ENCODE assay signal across 26 cellular contexts in the genomic region with DNA sequence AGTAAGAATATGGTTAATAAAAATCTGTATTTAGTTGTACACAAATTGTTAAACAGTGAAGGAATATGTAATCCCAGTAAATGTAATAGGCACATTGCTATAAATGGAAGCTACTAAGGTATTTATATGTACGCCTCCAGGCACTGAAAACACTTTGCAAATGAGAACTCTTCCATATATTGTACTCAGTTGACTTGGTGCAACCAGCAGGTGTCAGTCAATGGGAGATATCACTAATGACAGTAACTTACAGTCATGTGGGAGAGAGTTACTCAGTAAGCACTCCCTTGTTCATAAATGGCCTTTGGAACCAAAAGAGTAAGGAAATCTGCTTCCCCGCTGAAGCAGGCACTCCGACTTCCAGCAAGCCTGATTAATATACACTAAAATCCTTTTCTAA. TPM values are rescaled to one million over a fixed set of nuclear protein-coding genes. Genes with fewer than 3 reads are reported as not detected.
DNase-seq lines count a peak whose midpoint lies in the region; ATAC-seq and TF ChIP-seq lines count a peak whose summit lies in the region.
"Had no signal": no experiment of that assay in that cellular context is flagged by ENCODE, and none has a peak within 500 bp of the region (broad histone marks: within the 10 kb centered on the region; RNA-seq: fewer than 3 reads in every experiment).

No MANE protein-coding gene starts in this region.

- H3K27ac Mint-ChIP-seq in activated CD8-positive, alpha-beta T cell treated with anti-CD3 and anti-CD28 coated beads, Interleukin-2, amount 10 ng/mL, durations not matched to agents 7 days and 5 days = no peak overlapping the region
- H3K27ac Mint-ChIP-seq: activated CD4-positive, alpha-beta T cell treated with anti-CD3 and anti-CD28 coated beads for 36 hours; activated naive CD4-positive, alpha-beta T cell treated with anti-CD3 and anti-CD28 coated beads, Interleukin-2, amount 50 U/mL, for 24 hours; HFFc6; stimulated activated naive B cell treated with anti-CD40 and anti-IgM and Interleukin-4, amounts not matched to agents 10 μg/mL and 1 μg/mL and 100 μg/mL, for 72 hours had no signal

- H3K36me3 ChIP-seq in PC-3 (ENCODE audit: low read depth, low read length) (peaks cover 26% of the 10 kb centered on the region; the same call in 1 of the 2 replicates), mucosa of descending colon (ENCODE audit: low read depth) (no peaks in the 10 kb centered on the region), colonic mucosa (no peaks in the 10 kb centered on the region)

- H3K36me3 Mint-ChIP-seq in activated CD8-positive, alpha-beta T cell treated with anti-CD3 and anti-CD28 coated beads, Interleukin-2, amount 10 ng/mL, durations not matched to agents 7 days and 5 days (ENCODE audit: low read depth) = peaks cover 47% of the 10 kb centered on the region

- no peak for ATAC-seq in PC-3
- no peak for ATAC-seq in activated CD8-positive, alpha-beta T cell treated with anti-CD3 and anti-CD28 coated beads, Interleukin-2, amount 10 ng/mL, durations not matched to agents 7 days and 5 days
- no peak for ATAC-seq in mucosa of descending colon
- ATAC-seq: activated CD4-positive, alpha-beta T cell treated with anti-CD3 and anti-CD28 coated beads for 36 hours; stimulated activated naive B cell treated with anti-CD40 and anti-IgM and Interleukin-4, amounts not matched to agents 10 μg/mL and 1 μg/mL and 100 μg/mL, for 72 hours had no signal

- H3K9me3 ChIP-seq in PC-3 (ENCODE audit: low read length) = no peaks in the 10 kb centered on the region
- H3K9me3 ChIP-seq in mucosa of descending colon = no peaks in the 10 kb centered on the region
- no peaks in the 10 kb centered on the region for H3K9me3 ChIP-seq in colonic mucosa
- H3K9me3 ChIP-seq: neutrophil, testis, vagina had no signal

- H3F3A ChIP-seq in PC-3 (ENCODE audit: low read length, unreplicated experiment) = no peaks in the 10 kb centered on the region

- no peak for DNase-seq in GM13977 (ENCODE audit: low spot score)
- peak; percentile 7 for DNase-seq in PC-3
- no peak for DNase-seq in epithelial cell of proximal tubule (ENCODE audit: low read depth)
- no peak for DNase-seq in activated CD8-positive, alpha-beta T cell treated with anti-CD3 and anti-CD28 coated beads, Interleukin-2, amount 10 ng/mL, durations not matched to agents 7 days and 5 days
- DNase-seq in DMS79 treated with DMSO at 0.1 percent for 48 hours (lab: John Stamatoyannopoulos, UW) = no peak
- DNase-seq in mucosa of descending colon = no peak
- no peak for DNase-seq in colonic mucosa
- DNase-seq: activated CD4-positive, alpha-beta T cell treated with anti-CD3 and anti-CD28 coated beads for 36 hours; Calu3; foreskin melanocyte; HFFc6; hypothalamus; NCI-H1436 treated with DMSO at 0.1 percent for 48 hours; NCI-H2171 treated with DMSO at 0.1 percent for 48 hours; NCI-H524 treated with DMSO at 0.1 percent for 48 hours; Right ventricle myocardium superior; stimulated activated naive B cell treated with anti-CD40 and anti-IgM and Interleukin-4, amounts not matched to agents 10 μg/mL and 1 μg/mL and 100 μg/mL, for 72 hours; T-helper 1 cell; testis had no signal

- H3K27me3 ChIP-seq in PC-3 (ENCODE audit: low read length) = no peaks in the 10 kb centered on the region
- H3K27me3 ChIP-seq in colonic mucosa = no peaks in the 10 kb centered on the region
- H3K27me3 ChIP-seq: neutrophil, testis, vagina had no signal

- H3K4me3 Mint-ChIP-seq in activated CD8-positive, alpha-beta T cell treated with anti-CD3 and anti-CD28 coated beads, Interleukin-2, amount 10 ng/mL, durations not matched to agents 7 days and 5 days = no peak overlapping the region
- H3K4me3 Mint-ChIP-seq: activated CD4-positive, alpha-beta T cell treated with anti-CD3 and anti-CD28 coated beads for 36 hours; activated naive CD4-positive, alpha-beta T cell treated with anti-CD3 and anti-CD28 coated beads, Interleukin-2, amount 50 U/mL, for 24 hours; central memory CD8-positive, alpha-beta T cell; HFFc6; stimulated activated naive B cell treated with anti-CD40 and anti-IgM and Interleukin-4, amounts not matched to agents 10 μg/mL and 1 μg/mL and 100 μg/mL, for 72 hours had no signal

- peaks cover 24% of the 10 kb centered on the region for H3K4me1 Mint-ChIP-seq in activated CD8-positive, alpha-beta T cell treated with anti-CD3 and anti-CD28 coated beads, Interleukin-2, amount 10 ng/mL, durations not matched to agents 7 days and 5 days (ENCODE audit: low read depth)

- no peaks in the 10 kb centered on the region; the same call in 1 of the 2 replicates for H4K20me1 ChIP-seq in PC-3 (ENCODE audit: low read length)

- H3K79me2 ChIP-seq in PC-3 (ENCODE audit: low read length) = peaks cover 60% of the 10 kb centered on the region

- POLR2A ChIA-PET in PC-3 (lab: Charles Lee; ENCODE audit: unreplicated experiment) = interaction anchor here (0.6 kb wide), 1 partner anchor 67 kb away, joined by 3 read pairs; no protein-coding TSS in a partner anchor
- POLR2A ChIA-PET in activated CD8-positive, alpha-beta T cell treated with anti-CD3 and anti-CD28 coated beads, Interleukin-2, amount 10 ng/mL, durations not matched to agents 7 days and 5 days (lab: Charles Lee) = interaction anchor here (0.7 kb wide), 1 partner anchor 267 kb away, joined by 3 read pairs; no protein-coding TSS in a partner anchor

- H3K4me1 ChIP-seq in PC-3 (ENCODE audit: insufficient read depth, low read length) = peaks cover 17% of the 10 kb centered on the region
- H3K4me1 ChIP-seq in mucosa of descending colon (ENCODE audit: low read depth) = peaks cover 3% of the 10 kb centered on the region
- H3K4me1 ChIP-seq in colonic mucosa = no peaks in the 10 kb centered on the region

- no peak overlapping the region for H3K27ac ChIP-seq in 22Rv1
- no peak overlapping the region for H3K27ac ChIP-seq in PC-3 (ENCODE audit: low read length)
- H3K27ac ChIP-seq in colonic mucosa = no peak overlapping the region
- H3K27ac ChIP-seq: C4-2B, neutrophil, testis, vagina had no signal

- in situ Hi-C loops in GM13977 (cut with MboI; ENCODE audit: low pct_unique_long_range_greater_than_20kb, low sequenced_read_pairs, unreplicated experiment) = no loop called here

- no peaks in the 10 kb centered on the region for H3K9me2 ChIP-seq in PC-3 (replicated peaks; ENCODE audit: low read length)

- BruUV-seq in PC-3 (replicated peaks; lab: Mats Ljungman, UMichigan) = no TSS peak

- peak; percentile 14; the same call in 1 of the 2 replicates for TF ChIP-seq CTCF in 22Rv1 (IDR thresholded peaks at IDR 0.05)
- peak; percentile 5 for TF ChIP-seq CTCF in GM13977 (IDR thresholded peaks at IDR 0.05; ENCODE audit: extremely low read depth, insufficient read depth, missing control alignments)
- TF ChIP-seq CTCF in PC-3 (conservative IDR thresholded peaks at IDR 0.05; ENCODE audit: low read depth, low read length) = peak; percentile 40; the same call in 1 of the 2 replicates
- TF ChIP-seq CTCF in epithelial cell of proximal tubule (conservative IDR thresholded peaks at IDR 0.05; ENCODE audit: low read depth, low read length) = peak; percentile 40
- no peak for TF ChIP-seq CTCF in mucosa of descending colon (IDR thresholded peaks at IDR 0.05)
- TF ChIP-seq CTCF in colonic mucosa (IDR thresholded peaks at IDR 0.05) = no peak

- H2AFZ ChIP-seq in PC-3 (ENCODE audit: low read length) = no peak overlapping the region

- CTCF ChIA-PET in PC-3 (lab: Charles Lee) = no interaction called here
- CTCF ChIA-PET in activated CD8-positive, alpha-beta T cell treated with anti-CD3 and anti-CD28 coated beads, Interleukin-2, amount 10 ng/mL, durations not matched to agents 7 days and 5 days (lab: Charles Lee) = no interaction called here

- no peaks in the 10 kb centered on the region for H3K9me3 Mint-ChIP-seq in activated CD8-positive, alpha-beta T cell treated with anti-CD3 and anti-CD28 coated beads, Interleukin-2, amount 10 ng/mL, durations not matched to agents 7 days and 5 days (ENCODE audit: insufficient read depth)
- H3K9me3 Mint-ChIP-seq: activated naive CD4-positive, alpha-beta T cell treated with anti-CD3 and anti-CD28 coated beads, Interleukin-2, amount 50 U/mL, for 24 hours; central memory CD8-positive, alpha-beta T cell; HFFc6; stimulated activated naive B cell treated with anti-CD40 and anti-IgM and Interleukin-4, amounts not matched to agents 10 μg/mL and 1 μg/mL and 100 μg/mL, for 72 hours had no signal

- no peak overlapping the region for H3K4me3 ChIP-seq in PC-3 (ENCODE audit: low read length)
- no peak overlapping the region for H3K4me3 ChIP-seq in epithelial cell of proximal tubule (ENCODE audit: low read depth, low read length)
- no peak overlapping the region for H3K4me3 ChIP-seq in mucosa of descending colon
- H3K4me3 ChIP-seq in colonic mucosa = no peak overlapping the region
- H3K4me3 ChIP-seq: smooth muscle cell, testis, vagina had no signal

- H3K9ac ChIP-seq in PC-3 (ENCODE audit: low read length) (no peak overlapping the region), colonic mucosa (ENCODE audit: low read depth in 2 of 2, low read length in 2 of 2) (no peak overlapping the region)

- no peaks in the 10 kb centered on the region for H3K27me3 Mint-ChIP-seq in activated CD8-positive, alpha-beta T cell treated with anti-CD3 and anti-CD28 coated beads, Interleukin-2, amount 10 ng/mL, durations not matched to agents 7 days and 5 days (ENCODE audit: low read depth)
- H3K27me3 Mint-ChIP-seq: activated CD4-positive, alpha-beta T cell treated with anti-CD3 and anti-CD28 coated beads for 36 hours; activated naive CD4-positive, alpha-beta T cell treated with anti-CD3 and anti-CD28 coated beads, Interleukin-2, amount 50 U/mL, for 24 hours; central memory CD8-positive, alpha-beta T cell; stimulated activated naive B cell treated with anti-CD40 and anti-IgM and Interleukin-4, amounts not matched to agents 10 μg/mL and 1 μg/mL and 100 μg/mL, for 72 hours had no signal

- intact Hi-C loops in PC-3 (cut with micrococcal nuclease) (no loop called here), mucosa of descending colon (cut with DNase I, micrococcal nuclease) (no loop called here), colonic mucosa (cut with DNase I) (loop anchor here (10.0 kb wide), 1 partner anchor 280 kb away; no protein-coding TSS in a partner anchor)

- no peak overlapping the region for H3K4me2 ChIP-seq in PC-3 (ENCODE audit: low read length)
- H3K4me2 ChIP-seq: smooth muscle cell had no signal

RNA-seq across cellular contexts. Expression of gene MDH1, which starts 5.9 kb away (rescaled TPM):
- 249 and 304 TPM in 2 replicates for total RNA-seq in PC-3 (2014; rRNA removed)
- total RNA-seq in epithelial cell of proximal tubule = 209 and 227 TPM in 2 replicates
- 100 to 1,000 TPM; 179 to 197 TPM for total RNA-seq in activated CD8-positive, alpha-beta T cell treated with anti-CD3 and anti-CD28 coated beads, Interleukin-2, amount 10 ng/mL, durations not matched to agents 7 days and 5 days
- 100 to 1,000 TPM; 162 to 185 (median 177) TPM for total RNA-seq in mucosa of descending colon
- 100 to 1,000 TPM; 187 to 229 TPM for total RNA-seq in colonic mucosa

RNA-seq across cellular contexts. Expression of gene WDPCP, which starts 6.3 kb away (rescaled TPM):
- total RNA-seq in PC-3 (2014; rRNA removed) (4.0 and 6.3 TPM in 2 replicates), epithelial cell of proximal tubule (1.6 and 2.6 TPM in 2 replicates), mucosa of descending colon (10 to 100 TPM in 1 of 3 donors, 1 to 10 TPM in 2; 5.3 to 15.4 (median 7.5) TPM), colonic mucosa (1 to 10 TPM; 3.4 to 4.5 TPM)
- 1 to 10 TPM; 7.6 to 8.8 TPM for total RNA-seq in activated CD8-positive, alpha-beta T cell treated with anti-CD3 and anti-CD28 coated beads, Interleukin-2, amount 10 ng/mL, durations not matched to agents 7 days and 5 days

Comparison
In these comparisons a context has a peak if more than half of its experiments do, and no peak if none do; other contexts are left out.
1. CTCF ChIP-seq: peak in 22Rv1 (single experiment), GM13977 (single experiment), PC-3 (single experiment) and epithelial cell of proximal tubule (single experiment); none in mucosa of descending colon (single experiment) and colonic mucosa (single experiment).